14 cellular contexts compared by ENCODE assay signal in the genomic region with DNA sequence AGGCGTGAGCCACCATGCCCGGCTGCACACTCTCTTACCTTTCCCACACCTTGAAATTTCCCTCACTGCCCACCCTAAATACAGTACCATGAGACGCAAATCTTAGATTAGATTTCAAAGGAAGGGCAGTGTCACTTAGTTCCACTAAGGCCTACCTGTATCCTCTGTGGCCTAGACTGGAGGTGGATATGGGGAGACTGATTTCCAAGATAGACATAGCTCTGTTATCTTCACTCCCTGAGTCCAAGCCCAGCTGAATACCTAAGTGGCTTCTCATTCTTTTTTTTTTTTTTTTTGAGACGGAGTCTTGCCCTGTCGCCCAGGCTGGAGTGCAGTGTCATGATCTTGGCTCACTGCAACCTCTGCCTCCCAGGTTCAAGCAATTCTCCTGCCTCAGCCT.
"Had no signal": no experiment of that assay in that cellular context is flagged by ENCODE, and none has a peak within 500 bp of the region (broad histone marks: within the 10 kb centered on the region; RNA-seq: fewer than 3 reads in every experiment).

No MANE protein-coding gene starts in this region.

- H3K27me3 Mint-ChIP-seq: activated CD4-positive, alpha-beta T cell treated with anti-CD3 and anti-CD28 coated beads, Interleukin-2, amount 10 ng/mL, durations not matched to agents 7 days and 5 days; stimulated activated naive CD8-positive, alpha-beta T cell treated with anti-CD3 and anti-CD28 coated beads, Interleukin-15, amount 100 ng/mL, for 72 hours had no signal

- DNase-seq: activated CD4-positive, alpha-beta T cell treated with anti-CD3 and anti-CD28 coated beads, Interleukin-2, amount 10 ng/mL, durations not matched to agents 7 days and 5 days; activated CD4-positive, CD25-positive, alpha-beta regulatory T cell; activated CD8-positive, alpha-beta memory T cell treated with anti-CD3 and anti-CD28 coated beads for 24 hours; activated naive CD4-positive, alpha-beta T cell treated with Interleukin-2 at 50 U/mL for 16 hours; dorsolateral prefrontal cortex; head of caudate nucleus; stimulated activated CD4-positive, alpha-beta T cell treated with anti-CD3 and anti-CD28 coated beads, Interleukin-4, amount 100 ng/mL, for 4 hours; stimulated activated naive CD8-positive, alpha-beta T cell treated with anti-CD3 and anti-CD28 coated beads, Interleukin-15, amount 100 ng/mL, for 72 hours; T-helper 17 cell; testis had no signal

- H3K9me3 Mint-ChIP-seq: activated CD4-positive, alpha-beta T cell treated with anti-CD3 and anti-CD28 coated beads, Interleukin-2, amount 10 ng/mL, durations not matched to agents 7 days and 5 days; central memory CD8-positive, alpha-beta T cell; nephron; stimulated activated naive CD8-positive, alpha-beta T cell treated with anti-CD3 and anti-CD28 coated beads, Interleukin-15, amount 100 ng/mL, for 72 hours had no signal

- H3K4me1 ChIP-seq: esophagus muscularis mucosa, testis had no signal

- ATAC-seq: left lobe of liver; stimulated activated naive CD8-positive, alpha-beta T cell treated with anti-CD3 and anti-CD28 coated beads, Interleukin-15, amount 100 ng/mL, for 72 hours; T-helper 17 cell had no signal

- H3K4me1 Mint-ChIP-seq: nephron had no signal

- H3K4me3 Mint-ChIP-seq: activated CD4-positive, alpha-beta T cell treated with anti-CD3 and anti-CD28 coated beads, Interleukin-2, amount 10 ng/mL, durations not matched to agents 7 days and 5 days; central memory CD8-positive, alpha-beta T cell; nephron; stimulated activated naive CD8-positive, alpha-beta T cell treated with anti-CD3 and anti-CD28 coated beads, Interleukin-15, amount 100 ng/mL, for 72 hours; T-helper 17 cell had no signal

- H3K36me3 ChIP-seq: esophagus muscularis mucosa had no signal

- H3K27ac Mint-ChIP-seq: activated CD4-positive, alpha-beta T cell treated with anti-CD3 and anti-CD28 coated beads, Interleukin-2, amount 10 ng/mL, durations not matched to agents 7 days and 5 days; nephron; T-helper 17 cell had no signal

- H3K27me3 ChIP-seq: dorsolateral prefrontal cortex, esophagus muscularis mucosa, testis had no signal

- H3K27ac ChIP-seq: dorsolateral prefrontal cortex, esophagus muscularis mucosa, testis had no signal

- H3K9me3 ChIP-seq: esophagus muscularis mucosa, testis had no signal

- H3K4me3 ChIP-seq: dorsolateral prefrontal cortex, esophagus muscularis mucosa, testis had no signal
